8 cellular contexts compared by ENCODE assay signal in genomic region chr17:41548844-41549595, GRCh38.
DNase-seq lines count a peak whose midpoint lies in the region; ATAC-seq, FAIRE-seq and TF ChIP-seq lines count a peak whose summit lies in the region.

No MANE protein-coding gene starts in this region.

- H3K27ac ChIP-seq in OCI-LY1 (ENCODE audit: low read depth, low read length, poor library complexity, severe bottlenecking): no peak overlapping the region
- H3K27ac ChIP-seq in epithelial cell of prostate: peak overlapping the region; percentile 97

- no peak overlapping the region for H3K4me2 ChIP-seq in OCI-LY1 (ENCODE audit: low read length)

- no peaks in the 10 kb centered on the region for H4K20me1 ChIP-seq in OCI-LY1 (ENCODE audit: insufficient read depth, low read length)

- H3K79me2 ChIP-seq in OCI-LY1 (ENCODE audit: insufficient read depth, low read length): no peaks in the 10 kb centered on the region

- no peaks in the 10 kb centered on the region for H3K9me3 ChIP-seq in OCI-LY1 (ENCODE audit: low read length)

- H3K9me2 ChIP-seq in OCI-LY1 (ENCODE audit: low read depth, low read length): no peaks in the 10 kb centered on the region

- no peak for ATAC-seq in HG02973 (IDR thresholded peaks at IDR 0.05; ENCODE audit: unreplicated experiment)

- DNase-seq in GM03348 (ENCODE audit: low spot score): peak; percentile 92
- peak; percentile 83 for DNase-seq in HTR-8/SVneo (ENCODE audit: insufficient read length, low spot score)
- peak; percentile 75 for DNase-seq in activated T-cell treated with anti-CD3 and anti-CD28 coated beads for 24 hours (ENCODE audit: low read depth)
- DNase-seq in epithelial cell of prostate (ENCODE audit: low read depth, low spot score): no peak
- DNase-seq in middle frontal gyrus (ENCODE audit: extremely low spot score, low spot score): peak; percentile 68
- peak; percentile 59 to 71 for DNase-seq in stimulated activated CD8-positive, alpha-beta memory T cell treated with anti-CD3 and anti-CD28 coated beads, Interleukin-15, amount 100 ng/mL, for 4 hours (ENCODE audit: low read depth in 2 of 2)

- no peaks in the 10 kb centered on the region for H3K36me3 ChIP-seq in OCI-LY1 (ENCODE audit: insufficient read depth, low read length)

- H3F3A ChIP-seq in OCI-LY1 (ENCODE audit: insufficient read depth, low read length): no peaks in the 10 kb centered on the region

- no peak overlapping the region for H3K4me3 ChIP-seq in OCI-LY1 (ENCODE audit: low read depth, low read length, poor library complexity, severe bottlenecking)

- 0 out of 2 replicates have a peak, but pooled peaks cover 6% of the 10 kb centered on the region for H3K27me3 ChIP-seq in OCI-LY1 (ENCODE audit: insufficient read depth, low read length)

- H3K9ac ChIP-seq in OCI-LY1 (ENCODE audit: low read length): no peak overlapping the region

- no peaks in the 10 kb centered on the region for H3K4me1 ChIP-seq in OCI-LY1 (ENCODE audit: insufficient read depth, low read length, severe bottlenecking)

- no peak overlapping the region for H2AFZ ChIP-seq in OCI-LY1 (ENCODE audit: low read length)

- TF ChIP-seq CTCF in OCI-LY1 (IDR thresholded peaks at IDR 0.05; ENCODE audit: low read length): peak; percentile 97

- peak; percentile 76 for FAIRE-seq in HTR-8/SVneo (lab: Jason Lieb, UNC)
